8 cellular contexts compared by ENCODE assay signal in the genomic region with DNA sequence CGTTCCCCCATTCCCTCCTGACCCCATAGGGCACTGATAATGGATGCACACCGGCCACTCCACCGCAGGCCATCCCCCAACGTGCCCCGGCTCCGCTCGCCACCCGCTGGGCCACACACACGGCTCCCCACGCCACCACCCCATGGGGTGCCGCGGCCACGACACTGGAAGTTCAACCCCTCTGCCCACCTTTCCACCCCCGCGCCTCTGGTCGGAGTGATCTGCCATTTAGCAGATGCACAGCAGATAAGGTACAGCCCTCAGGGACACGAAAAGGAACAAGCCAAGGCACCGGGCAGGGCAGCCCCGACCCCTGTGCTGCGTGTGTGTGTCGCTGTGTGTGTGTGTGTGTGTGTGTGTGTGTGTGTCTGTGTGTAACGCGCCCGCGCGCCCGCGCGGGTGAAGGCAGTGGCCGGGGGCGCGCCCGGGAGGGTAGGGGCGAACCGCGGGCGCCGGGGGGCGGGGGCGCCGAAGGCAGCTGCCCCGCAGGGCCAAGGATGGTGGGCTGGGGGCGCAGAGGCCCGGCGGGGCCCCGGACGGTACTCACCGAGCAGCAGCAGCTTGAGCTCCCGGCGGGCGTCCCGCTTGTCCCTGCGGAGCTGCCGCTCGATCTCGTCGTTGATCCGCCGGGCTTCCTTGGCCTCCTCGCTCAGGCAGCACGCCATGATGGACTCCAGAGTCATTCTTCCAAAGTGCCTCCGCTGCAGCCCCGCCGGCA. TPM values are rescaled to one million over a fixed set of nuclear protein-coding genes. Genes with fewer than 3 reads are reported as not detected.
DNase-seq lines count a peak whose midpoint lies in the region; ATAC-seq and TF ChIP-seq lines count a peak whose summit lies in the region.

No MANE protein-coding gene starts in this region.

- ATAC-seq in upper lobe of left lung (ENCODE audit: low FRiP score in 2 of 2) (peak; percentile 26 to 69), HG03442 (IDR thresholded peaks at IDR 0.05; ENCODE audit: unreplicated experiment) (no peak)

- 0 to 2% (median 1%) methylated on average over 35 to 63 of the region's 64 CpGs for WGBS in ovary, 3 donors
- 0 to 3% methylated on average over 1 to 29 of the region's 64 CpGs for WGBS in upper lobe of left lung, 2 donors

- H3K36me3 ChIP-seq in SJCRH30 (no peaks in the 10 kb centered on the region), cardiac muscle cell (no peaks in the 10 kb centered on the region), ovary (no peaks in the 10 kb centered on the region), upper lobe of left lung (no peaks in the 10 kb centered on the region)

- H3K27ac ChIP-seq in SJCRH30 (peak overlapping the region; percentile 61; the same call in 1 of the 2 replicates), cardiac muscle cell (peak overlapping the region; percentile 97), ovary (peak overlapping the region; percentile 96), upper lobe of left lung (peak overlapping the region; percentile 95 to 100 (median 96))

- DNase-seq in NCI-H1694 treated with DMSO at 0.1 percent for 48 hours (lab: John Stamatoyannopoulos, UW) (peak; percentile 22), NCI-H1694 (lab: John Stamatoyannopoulos, UW) (no peak), SJCRH30 (peak; percentile 65 to 69), cardiac muscle cell (ENCODE audit: low read depth in 1 of 2, low spot score in 1 of 2) (peak; percentile 51 to 55), ovary (peak; percentile 57 to 77 (median 69)), upper lobe of left lung (peak; percentile 80 to 94)

- TF ChIP-seq POLR2A in ovary (IDR thresholded peaks at IDR 0.05) (no peak), upper lobe of left lung (IDR thresholded peaks at IDR 0.05) (peak in 1 of 4 donors; percentile 28)

- intact Hi-C loops in ovary (cut with DNase I), result loop anchor here in 3 of 4 donors (10.0 kb wide), 6 partner anchors 56 to 856 kb away; a partner anchor contains a TSS

- H3K4me3 Mint-ChIP-seq in activated naive CD4-positive, alpha-beta T cell treated with anti-CD3 and anti-CD28 coated beads, Interleukin-2, amount 50 U/mL, for 24 hours, result peak overlapping the region; percentile 91

- no peak for TF ChIP-seq CTCF in cardiac muscle cell (IDR thresholded peaks at IDR 0.05; ENCODE audit: low read depth, low read length)
- no peak for TF ChIP-seq CTCF in ovary (IDR thresholded peaks at IDR 0.05)
- no peak for TF ChIP-seq CTCF in upper lobe of left lung (IDR thresholded peaks at IDR 0.05)

- H3K27me3 ChIP-seq in SJCRH30 (no peaks in the 10 kb centered on the region), cardiac muscle cell (no peaks in the 10 kb centered on the region), ovary (no peaks in the 10 kb centered on the region), upper lobe of left lung (no peaks in the 10 kb centered on the region)

- H3K4me3 ChIP-seq in SJCRH30 (peak overlapping the region; percentile 88), cardiac muscle cell (peak overlapping the region; percentile 83), ovary (peak overlapping the region; percentile 75), upper lobe of left lung (peak overlapping the region; percentile 62 to 90 (median 78))

- H3K27ac Mint-ChIP-seq in activated naive CD4-positive, alpha-beta T cell treated with anti-CD3 and anti-CD28 coated beads, Interleukin-2, amount 50 U/mL, for 24 hours, result peak overlapping the region; percentile 85

- peaks cover 75% of the 10 kb centered on the region for H3K4me1 Mint-ChIP-seq in activated naive CD4-positive, alpha-beta T cell treated with anti-CD3 and anti-CD28 coated beads, Interleukin-2, amount 50 U/mL, for 24 hours

- TF ChIP-seq EP300 in ovary (IDR thresholded peaks at IDR 0.05) (no peak), upper lobe of left lung (IDR thresholded peaks at IDR 0.05) (no peak)

- H3K4me1 ChIP-seq in SJCRH30 (no peaks in the 10 kb centered on the region), cardiac muscle cell (ENCODE audit: low read depth) (peaks cover 26% of the 10 kb centered on the region), ovary (ENCODE audit: insufficient read depth) (peaks cover 2% of the 10 kb centered on the region), upper lobe of left lung (peaks cover 37 to 73% (median 50%) of the 10 kb centered on the region in 4 donors)

- H3K27me3 Mint-ChIP-seq in activated naive CD4-positive, alpha-beta T cell treated with anti-CD3 and anti-CD28 coated beads, Interleukin-2, amount 50 U/mL, for 24 hours, result no peaks in the 10 kb centered on the region

- no peaks in the 10 kb centered on the region for H3K9me3 ChIP-seq in SJCRH30 (replicated peaks)
- H3K9me3 ChIP-seq in cardiac muscle cell (ENCODE audit: low read depth), result no peaks in the 10 kb centered on the region
- H3K9me3 ChIP-seq in ovary, result no peaks in the 10 kb centered on the region
- no peaks in the 10 kb centered on the region for H3K9me3 ChIP-seq in upper lobe of left lung

- H3K9me3 Mint-ChIP-seq in activated naive CD4-positive, alpha-beta T cell treated with anti-CD3 and anti-CD28 coated beads, Interleukin-2, amount 50 U/mL, for 24 hours, result no peaks in the 10 kb centered on the region

- H3K36me3 Mint-ChIP-seq in activated naive CD4-positive, alpha-beta T cell treated with anti-CD3 and anti-CD28 coated beads, Interleukin-2, amount 50 U/mL, for 24 hours, result no peaks in the 10 kb centered on the region

RNA-seq across cellular contexts. Expression of a gene that starts 0.9 kb away (rescaled TPM):
- total RNA-seq in SJCRH30 (2014; rRNA removed; shearing (Covaris generic)), result 25.6 and 28.8 TPM in 2 replicates
- total RNA-seq in cardiac muscle cell, result 28.4 and 32.8 TPM in 2 replicates
- 21.1 and 32.4 TPM in 2 replicates for polyA plus RNA-seq in cardiac muscle cell
- 10 to 100 TPM; 33.5 to 72.2 (median 54.0) TPM for total RNA-seq in ovary
- 10 to 100 TPM; 22.0 to 48.5 TPM for polyA plus RNA-seq in ovary
- 100 to 1,000 TPM in 3 of 6 donors, 10 to 100 TPM in 3; 50.3 to 117 (median 94.3) TPM for total RNA-seq in upper lobe of left lung
